ENCODE assay signal across 8 cellular contexts in genomic region chr7:91941450-91941849, GRCh38. TPM values are rescaled to one million over a fixed set of nuclear protein-coding genes. Genes with fewer than 3 reads are reported as not detected.
DNase-seq lines count a peak whose midpoint lies in the region; ATAC-seq and TF ChIP-seq lines count a peak whose summit lies in the region.

No MANE protein-coding gene starts in this region.

- TF ChIP-seq CTCF in HEK293 (tag by site-specific recombination; IDR thresholded peaks at IDR 0.05), result no peak
- TF ChIP-seq CTCF in lung (IDR thresholded peaks at IDR 0.05; ENCODE audit: control extremely low read depth, extremely low read depth), result no peak

- H3K36me3 ChIP-seq in HEK293 (ENCODE audit: control insufficient read depth in 2 of 2, insufficient read depth in 1 of 2, low read length in 2 of 2) (no peaks in the 10 kb centered on the region), lung (ENCODE audit: control insufficient read depth in 2 of 2, insufficient read depth in 2 of 2, low read length in 2 of 2) (no peaks in the 10 kb centered on the region)

- peaks cover 10% of the 10 kb centered on the region for H3K36me3 Mint-ChIP-seq in activated CD4-positive, alpha-beta T cell treated with anti-CD3 and anti-CD28 coated beads, Interleukin-2, amount 10 ng/mL, durations not matched to agents 7 days and 5 days (ENCODE audit: low read depth)
- H3K36me3 Mint-ChIP-seq in stimulated activated memory B cell treated with anti-CD40 and anti-IgM and Interleukin-4, amounts not matched to agents 10 μg/mL and 1 μg/mL and 100 μg/mL, for 72 hours, result peaks cover 6% of the 10 kb centered on the region

- ATAC-seq in lung (ENCODE audit: insufficient read depth, low FRiP score), result peak; percentile 6
- ATAC-seq in stimulated activated memory B cell treated with anti-CD40 and anti-IgM and Interleukin-4, amounts not matched to agents 10 μg/mL and 1 μg/mL and 100 μg/mL, for 72 hours, result peak; percentile 61
- no peak for ATAC-seq in HG03520 (IDR thresholded peaks at IDR 0.05; ENCODE audit: unreplicated experiment)

- H3K27me3 ChIP-seq in lung (ENCODE audit: control insufficient read depth, insufficient read depth), result no peaks in the 10 kb centered on the region

- no peaks in the 10 kb centered on the region for H3K27me3 Mint-ChIP-seq in activated CD4-positive, alpha-beta T cell treated with anti-CD3 and anti-CD28 coated beads, Interleukin-2, amount 10 ng/mL, durations not matched to agents 7 days and 5 days
- no peaks in the 10 kb centered on the region for H3K27me3 Mint-ChIP-seq in stimulated activated memory B cell treated with anti-CD40 and anti-IgM and Interleukin-4, amounts not matched to agents 10 μg/mL and 1 μg/mL and 100 μg/mL, for 72 hours

- H3K27ac ChIP-seq in HEK293 (ENCODE audit: extremely low read depth, low read depth, low read length) (peak overlapping the region; percentile 89), lung (ENCODE audit: low read depth in 1 of 2, low read length in 1 of 2) (peak overlapping the region; percentile 95 to 97)

- H3K9me3 ChIP-seq in HEK293 (ENCODE audit: control insufficient read depth, insufficient read depth, low read depth, low read length) (no peaks in the 10 kb centered on the region), lung (ENCODE audit: control insufficient read depth in 2 of 2, insufficient read depth in 1 of 2, low read length in 1 of 2) (no peaks in the 10 kb centered on the region)

- H3K4me3 Mint-ChIP-seq in activated CD4-positive, alpha-beta T cell treated with anti-CD3 and anti-CD28 coated beads, Interleukin-2, amount 10 ng/mL, durations not matched to agents 7 days and 5 days, result peak overlapping the region; percentile 84
- peak overlapping the region; percentile 98 for H3K4me3 Mint-ChIP-seq in stimulated activated memory B cell treated with anti-CD40 and anti-IgM and Interleukin-4, amounts not matched to agents 10 μg/mL and 1 μg/mL and 100 μg/mL, for 72 hours

- CTCF ChIA-PET in HEK293 (lab: Yijun Ruan, JAX), result interaction anchor here (0.6 to 4.3 kb wide), 4 partner anchors 43 to 506 kb away, joined by 3 to 30 read pairs (median 4); partner anchors contain the start of genes GATAD1 and MTERF1
- CTCF ChIA-PET in activated CD4-positive, alpha-beta T cell treated with anti-CD3 and anti-CD28 coated beads, Interleukin-2, amount 10 ng/mL, durations not matched to agents 7 days and 5 days (lab: Charles Lee), result interaction anchor here (1.3 to 2.0 kb wide), 2 partner anchors 11 to 31 kb away, joined by 3 to 7 read pairs; no protein-coding TSS in a partner anchor

- DNase-seq in ELF-1 (ENCODE audit: low read depth, low spot score), result peak; percentile 53
- DNase-seq in NCI-H2171 (lab: John Stamatoyannopoulos, UW), result peak; percentile 54
- peak; percentile 44 for DNase-seq in activated CD4-positive, alpha-beta T cell treated with anti-CD3 and anti-CD28 coated beads, Interleukin-2, amount 10 ng/mL, durations not matched to agents 7 days and 5 days
- peak; percentile 53 for DNase-seq in ecto neural progenitor cell (ENCODE audit: low spot score)
- peak; percentile 34 for DNase-seq in lung (ENCODE audit: low spot score)

- H3K4me3 ChIP-seq in HEK293 (ENCODE audit: low read depth, low read length) (peak overlapping the region; percentile 61), lung (peak overlapping the region; percentile 71)

- H3K4me1 Mint-ChIP-seq in activated CD4-positive, alpha-beta T cell treated with anti-CD3 and anti-CD28 coated beads, Interleukin-2, amount 10 ng/mL, durations not matched to agents 7 days and 5 days, result peaks cover 32% of the 10 kb centered on the region
- H3K4me1 Mint-ChIP-seq in stimulated activated memory B cell treated with anti-CD40 and anti-IgM and Interleukin-4, amounts not matched to agents 10 μg/mL and 1 μg/mL and 100 μg/mL, for 72 hours, result peaks cover 46% of the 10 kb centered on the region

- 2 to 4% methylated on average over 7 of the region's 7 CpGs for WGBS in lung, 2 donors

- POLR2A ChIA-PET in HEK293 (lab: Yijun Ruan, JAX), result interaction anchor here (1.1 to 3.0 kb wide), 5 partner anchors 8 to 61 kb away, joined by 3 to 10 read pairs (median 4); partner anchors contain the start of gene MTERF1
- POLR2A ChIA-PET in activated CD4-positive, alpha-beta T cell treated with anti-CD3 and anti-CD28 coated beads, Interleukin-2, amount 10 ng/mL, durations not matched to agents 7 days and 5 days (lab: Charles Lee), result interaction anchor here (0.6 to 1.2 kb wide), 2 partner anchors 26 to 39 kb away, joined by 5 to 6 read pairs; no protein-coding TSS in a partner anchor

- no peaks in the 10 kb centered on the region for H3K9me3 Mint-ChIP-seq in activated CD4-positive, alpha-beta T cell treated with anti-CD3 and anti-CD28 coated beads, Interleukin-2, amount 10 ng/mL, durations not matched to agents 7 days and 5 days
- no peaks in the 10 kb centered on the region for H3K9me3 Mint-ChIP-seq in stimulated activated memory B cell treated with anti-CD40 and anti-IgM and Interleukin-4, amounts not matched to agents 10 μg/mL and 1 μg/mL and 100 μg/mL, for 72 hours

- H3K4me1 ChIP-seq in HEK293 (ENCODE audit: control insufficient read depth, insufficient read depth, low read length) (peaks cover 7% of the 10 kb centered on the region; the same call in 1 of the 2 replicates), lung (ENCODE audit: control insufficient read depth in 2 of 2, insufficient read depth in 2 of 2, low read length in 2 of 2) (peaks cover 0 to 3% of the 10 kb centered on the region in 2 donors)

- peak overlapping the region; percentile 92 for H3K27ac Mint-ChIP-seq in activated CD4-positive, alpha-beta T cell treated with anti-CD3 and anti-CD28 coated beads, Interleukin-2, amount 10 ng/mL, durations not matched to agents 7 days and 5 days
- peak overlapping the region; percentile 94 for H3K27ac Mint-ChIP-seq in stimulated activated memory B cell treated with anti-CD40 and anti-IgM and Interleukin-4, amounts not matched to agents 10 μg/mL and 1 μg/mL and 100 μg/mL, for 72 hours

TF ChIP-seq in HEK293, 187 proteins besides CTCF, POLR2A, EP300 and RAD21:
- TF ChIP-seq ZNF600 (tag by site-specific recombination; IDR thresholded peaks at IDR 0.05) (no peak), WT1 (tag by site-specific recombination; IDR thresholded peaks at IDR 0.05) (no peak), FEZF1 (tag by site-specific recombination; IDR thresholded peaks at IDR 0.05) (peak; percentile 18; the same call in 1 of the 2 replicates), ZNF626 (tag by site-specific recombination; IDR thresholded peaks at IDR 0.05) (no peak), INSM2 (tag by site-specific recombination; IDR thresholded peaks at IDR 0.05) (0 out of 2 replicates have a peak, but pooled peaks have one; percentile 54), ZNF433 (tag by site-specific recombination; IDR thresholded peaks at IDR 0.05; ENCODE audit: low read depth) (no peak), RBAK (tag by site-specific recombination; IDR thresholded peaks at IDR 0.05) (no peak), ZNF362 (tag by site-specific recombination; IDR thresholded peaks at IDR 0.05) (no peak), MZF1 (tag by site-specific recombination; IDR thresholded peaks at IDR 0.05; ENCODE audit: borderline replicate concordance) (peak; percentile 97), SCRT2 (tag by site-specific recombination; IDR thresholded peaks at IDR 0.05) (peak; percentile 86), ZNF341 (tag by site-specific recombination; IDR thresholded peaks at IDR 0.05; ENCODE audit: low read depth) (no peak), ZNF174 (tag by site-specific recombination; IDR thresholded peaks at IDR 0.05) (no peak), SCRT1 (tag by site-specific recombination; IDR thresholded peaks at IDR 0.05; ENCODE audit: borderline replicate concordance) (peak; percentile 85; the same call in 1 of the 2 replicates), ZNF488 (tag by site-specific recombination; IDR thresholded peaks at IDR 0.05) (no peak), ZNF335 (tag by site-specific recombination; conservative IDR thresholded peaks at IDR 0.05) (peak; percentile 6; the same call in 1 of the 2 replicates), ZNF426 (tag by site-specific recombination; IDR thresholded peaks at IDR 0.05) (no peak), MYNN (tag by site-specific recombination; IDR thresholded peaks at IDR 0.05; ENCODE audit: borderline replicate concordance) (no peak)

RNA-seq across cellular contexts. Expression of gene AKAP9, which starts 0.8 kb away (rescaled TPM):
- total RNA-seq in activated CD4-positive, alpha-beta T cell treated with anti-CD3 and anti-CD28 coated beads, Interleukin-2, amount 10 ng/mL, durations not matched to agents 7 days and 5 days, result 10 to 100 TPM; 39.3 to 43.7 TPM
- total RNA-seq in lung, result 100 to 1,000 TPM in 1 of 2 donors, 10 to 100 TPM in 1; 64.4 to 203 TPM
- 10 to 100 TPM; 11.4 to 15.5 TPM for polyA plus RNA-seq in lung
